ENCODE assay signal across 7 cellular contexts in the genomic region with DNA sequence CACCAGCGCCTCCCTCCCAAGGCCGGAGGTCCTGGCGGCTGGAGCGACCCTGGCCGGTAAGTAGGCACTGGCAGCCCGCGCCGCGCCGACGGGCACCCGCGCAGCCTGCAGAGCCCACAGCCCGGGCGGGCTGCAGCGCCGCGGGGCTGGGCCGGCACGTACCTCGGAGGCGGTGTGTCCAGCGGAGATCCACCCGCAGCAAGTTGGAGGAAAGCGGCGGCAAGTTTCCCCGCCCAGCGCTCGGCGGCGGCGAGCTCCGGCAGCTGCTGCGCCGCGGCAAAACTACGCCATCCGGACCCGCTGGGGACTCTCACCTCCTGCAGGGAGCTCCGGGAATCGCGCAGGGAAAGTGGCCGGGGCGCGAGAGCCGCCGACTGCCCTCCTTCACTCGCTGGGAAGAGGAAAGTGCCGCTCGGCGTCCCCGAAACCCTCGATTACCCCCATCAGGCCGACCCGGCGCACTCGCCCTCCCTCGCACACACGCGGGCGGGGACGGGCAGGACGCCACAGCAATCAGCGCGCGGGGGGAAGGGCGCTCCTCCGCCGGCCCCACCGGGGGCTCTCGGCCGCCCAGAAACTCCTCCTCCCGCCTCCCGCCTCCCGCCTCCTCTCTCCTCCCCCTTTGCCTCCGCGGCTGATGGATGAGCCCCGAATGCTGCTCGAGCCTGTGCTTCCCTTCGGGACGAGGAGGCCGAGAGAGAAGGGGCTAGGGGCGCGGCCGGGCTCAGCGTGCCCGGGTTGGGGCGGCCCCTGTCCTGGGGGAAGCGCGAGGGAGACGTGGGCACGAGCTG. TPM values are rescaled to one million over a fixed set of nuclear protein-coding genes. Genes with fewer than 3 reads are reported as not detected.
DNase-seq lines count a peak whose midpoint lies in the region; ATAC-seq, FAIRE-seq and TF ChIP-seq lines count a peak whose summit lies in the region.

A gene (minus strand): TSS at position 436 of the 791 bp plus-strand sequence. CDS start 24,620 bp downstream, outside the sequence.

- H3K4me1 ChIP-seq in keratinocyte (ENCODE audit: control insufficient read depth, extremely low read depth, insufficient read depth, low read length), result peaks cover 18% of the 10 kb centered on the region

- DNase-seq in NCI-H2171 (lab: John Stamatoyannopoulos, UW) (peak; percentile 41), keratinocyte (ENCODE audit: low read depth, low spot score) (no peak)
- peak; percentile 63 for DNase-seq in activated CD4-positive, CD25-positive, alpha-beta regulatory T cell treated with anti-CD3 and anti-CD28 coated beads, Interleukin-2, amount 50 U/mL, for 72 hours
- DNase-seq in central memory CD4-positive, alpha-beta T cell, result peak; percentile 74
- peak; percentile 30 to 70 (median 41) for DNase-seq in stimulated activated CD4-positive, alpha-beta T cell treated with anti-CD3 and anti-CD28 coated beads, Interleukin-12 subunit alpha, Interleukin-12 subunit beta, amount 100 ng/mL, for 48 hours (ENCODE audit: low read depth in 2 of 3, low spot score in 1 of 3)

- H3K9ac ChIP-seq in keratinocyte (ENCODE audit: control insufficient read depth, extremely low read depth, insufficient read depth, low read length), result peak within 1 kb of the TSS; percentile 67

- H3K4me2 ChIP-seq in keratinocyte (ENCODE audit: control insufficient read depth, extremely low read depth, insufficient read depth, low read depth, low read length), result peak within 1 kb of the TSS; percentile 98

- H3K36me3 ChIP-seq in keratinocyte (ENCODE audit: control insufficient read depth in 2 of 2, extremely low read depth in 1 of 2, insufficient read depth in 2 of 2, low read length in 2 of 2), result no peaks in the 10 kb centered on the region

- peak within 1 kb of the TSS; percentile 89 for H2AFZ ChIP-seq in keratinocyte (ENCODE audit: control insufficient read depth, low read length)

- no peaks in the 10 kb centered on the region for H3K27me3 ChIP-seq in keratinocyte (ENCODE audit: control insufficient read depth, extremely low read depth, insufficient read depth, low read length)

- peak within 1 kb of the TSS; percentile 22 for H3K27ac ChIP-seq in keratinocyte (ENCODE audit: control insufficient read depth, insufficient read depth, low read length)

- peak; percentile 34 to 72 (median 35) for TF ChIP-seq CTCF in keratinocyte (optimal IDR thresholded peaks at IDR 0.05 in 1 of 3, IDR thresholded peaks at IDR 0.05 in 1 of 3, conservative IDR thresholded peaks at IDR 0.05 in 1 of 3; ENCODE audit: extremely low read depth in 1 of 3, insufficient read depth in 2 of 3, low read length in 3 of 3)

- dilution Hi-C loops in keratinocyte (cut with MboI; ENCODE audit: extremely low pct_ligation_motif_present, low sequenced_read_pairs), result no loop called here

- no peaks in the 10 kb centered on the region for H4K20me1 ChIP-seq in keratinocyte (ENCODE audit: control insufficient read depth, extremely low read depth, insufficient read depth, low read length)

- no peaks in the 10 kb centered on the region for H3K9me1 ChIP-seq in keratinocyte (ENCODE audit: control insufficient read depth, extremely low read depth, insufficient read depth, low read length)

- no peak for FAIRE-seq in keratinocyte (lab: Jason Lieb, UNC)

- no peaks in the 10 kb centered on the region for H3K9me3 ChIP-seq in keratinocyte (ENCODE audit: control insufficient read depth, low read depth, low read length)

- H3K79me2 ChIP-seq in keratinocyte (ENCODE audit: control insufficient read depth, insufficient read depth, low read length), result no peaks in the 10 kb centered on the region

- H3K4me3 ChIP-seq in keratinocyte (ENCODE audit: control insufficient read depth in 2 of 3, extremely low read depth in 1 of 3, insufficient read depth in 2 of 3, low read depth in 1 of 3, low read length in 3 of 3), result peak within 1 kb of the TSS; percentile 68 to 84 (median 75)

- ATAC-seq in GM18502 (IDR thresholded peaks at IDR 0.05; ENCODE audit: poor library complexity, unreplicated experiment) (peak; percentile 83), HG02938 (IDR thresholded peaks at IDR 0.05; ENCODE audit: unreplicated experiment) (peak; percentile 53)

RNA-seq across cellular contexts. Expression of the gene that starts here (rescaled TPM):
- 0.66 to 1.2 TPM (median 0.99 TPM) in 3 replicates for polyA plus RNA-seq in keratinocyte
- polyA plus RNA-seq in keratinocyte (2011; ENCODE audit: low read depth), result 0.81 TPM
- 0.40 and 0.62 TPM in 2 replicates for polyA plus RNA-seq in keratinocyte (2011; cell fraction: cytosol; rRNA removed)
- 1.3 and 1.4 TPM in 2 replicates for polyA plus RNA-seq in keratinocyte (2011; cell fraction: nucleus; rRNA removed)
- 0.80 and 1.0 TPM in 2 replicates for polyA plus RNA-seq in keratinocyte (2012; ENCODE audit: low replicate concordance)
- polyA minus RNA-seq in keratinocyte, result 2.9 to 5.8 TPM (median 3.9 TPM) in 3 replicates
- 0.96 TPM for polyA minus RNA-seq in keratinocyte (2011; cell fraction: cytosol; rRNA and poly(A)+ RNA removed)
- 1.8 and 2.2 TPM in 2 replicates for polyA minus RNA-seq in keratinocyte (2011; cell fraction: nucleus; rRNA and poly(A)+ RNA removed)
